Comparison of ENCODE assay signal across 38 cellular contexts in genomic region chr9:131814714-131815113, GRCh38.
"Had no signal": no experiment of that assay in that cellular context is flagged by ENCODE, and none has a peak within 500 bp of the region (broad histone marks: within the 10 kb centered on the region; RNA-seq: fewer than 3 reads in every experiment).

No MANE protein-coding gene starts in this region.

- ATAC-seq: activated CD8-positive, alpha-beta T cell treated with anti-CD3 and anti-CD28 coated beads for 36 hours; activated naive CD8-positive, alpha-beta T cell treated with anti-CD3 and anti-CD28 coated beads, Interleukin-2, amount 50 U/mL, for 24 hours; activated T-cell treated with anti-CD3 and anti-CD28 coated beads, Interleukin-2, amount 50 U/mL, for 4 hours; activated T-cell treated with anti-CD3 and anti-CD28 coated beads, Interleukin-2, amount 50 U/mL, for 72 hours; activated T-helper 17 cell treated with anti-CD3 and anti-CD28 coated beads, Interleukin-2, amount 50 U/mL, for 72 hours had no signal

- FAIRE-seq: bronchial epithelial cell, TTC549 had no signal

- H3K4me1 Mint-ChIP-seq: activated B cell treated with CpG ODN at 0.5 μM for 24 hours; activated CD4-positive, alpha-beta T cell treated with anti-CD3 and anti-CD28 coated beads, Interleukin-2, amount 10 ng/mL, durations not matched to agents 24 days and 14 days; activated naive CD8-positive, alpha-beta T cell treated with anti-CD3 and anti-CD28 coated beads, Interleukin-2, amount 10 ng/mL, durations not matched to agents 7 days and 5 days; activated naive CD8-positive, alpha-beta T cell treated with anti-CD3 and anti-CD28 coated beads, Interleukin-2, amount 50 U/mL, for 24 hours; activated T-helper 17 cell treated with anti-CD3 and anti-CD28 coated beads, Interleukin-2, amount 50 U/mL, for 72 hours; central memory CD8-positive, alpha-beta T cell had no signal

- H3K4me3 ChIP-seq: ascending aorta, cardiac muscle cell had no signal

- H3K4me3 Mint-ChIP-seq: activated B cell treated with CpG ODN at 0.5 μM for 24 hours; activated CD4-positive, alpha-beta memory T cell treated with anti-CD3 and anti-CD28 coated beads for 36 hours; activated CD4-positive, alpha-beta T cell treated with anti-CD3 and anti-CD28 coated beads, Interleukin-2, amount 10 ng/mL, durations not matched to agents 24 days and 14 days; activated CD8-positive, alpha-beta T cell treated with anti-CD3 and anti-CD28 coated beads for 36 hours; activated naive CD4-positive, alpha-beta T cell treated with anti-CD3 and anti-CD28 coated beads for 36 hours; activated naive CD8-positive, alpha-beta T cell; activated naive CD8-positive, alpha-beta T cell treated with anti-CD3 and anti-CD28 coated beads, Interleukin-2, amount 10 ng/mL, durations not matched to agents 7 days and 5 days; activated naive CD8-positive, alpha-beta T cell treated with anti-CD3 and anti-CD28 coated beads, Interleukin-2, amount 50 U/mL, for 24 hours; activated T-cell treated with anti-CD3 and anti-CD28 coated beads, Interleukin-2, amount 50 U/mL, for 4 hours; activated T-cell treated with anti-CD3 and anti-CD28 coated beads, Interleukin-2, amount 50 U/mL, for 72 hours; activated T-helper 1 cell treated with anti-CD3 and anti-CD28 coated beads, Interleukin-12 subunit alpha, Interleukin-12 subunit beta, Interleukin-2, Interleukin-4 antibody, amounts not matched to agents 30 ng/mL and 10 ng/mL and 1 ng/mL, durations not matched to agents 14 hours and 24 hours and 36 hours; activated T-helper 17 cell treated with anti-CD3 and anti-CD28 coated beads, Interleukin-2, amount 50 U/mL, for 72 hours; brain; central memory CD8-positive, alpha-beta T cell; T-helper 1 cell treated with Interleukin-12 subunit alpha and Interleukin-12 subunit beta and Interleukin-4 antibody, amounts not matched to agents 30 μg/mL and 1 μg/mL, for 36 hours; T-helper 2 cell treated with Interferon-gamma antibody and Interleukin-4, amounts not matched to agents 5 μg/mL and 100 μg/mL, for 36 hours had no signal

- H3K9me3 Mint-ChIP-seq: activated B cell treated with CpG ODN at 0.5 μM for 24 hours; activated CD4-positive, alpha-beta memory T cell treated with anti-CD3 and anti-CD28 coated beads for 36 hours; activated CD4-positive, alpha-beta T cell treated with anti-CD3 and anti-CD28 coated beads, Interleukin-2, amount 10 ng/mL, durations not matched to agents 24 days and 14 days; activated CD8-positive, alpha-beta T cell treated with anti-CD3 and anti-CD28 coated beads for 36 hours; activated naive CD4-positive, alpha-beta T cell treated with anti-CD3 and anti-CD28 coated beads for 36 hours; activated naive CD8-positive, alpha-beta T cell treated with anti-CD3 and anti-CD28 coated beads, Interleukin-2, amount 10 ng/mL, durations not matched to agents 7 days and 5 days; activated naive CD8-positive, alpha-beta T cell treated with anti-CD3 and anti-CD28 coated beads, Interleukin-2, amount 50 U/mL, for 24 hours; activated T-cell treated with anti-CD3 and anti-CD28 coated beads, Interleukin-2, amount 50 U/mL, for 4 hours; activated T-cell treated with anti-CD3 and anti-CD28 coated beads, Interleukin-2, amount 50 U/mL, for 72 hours; activated T-helper 1 cell treated with anti-CD3 and anti-CD28 coated beads, Interleukin-12 subunit alpha, Interleukin-12 subunit beta, Interleukin-2, Interleukin-4 antibody, amounts not matched to agents 30 ng/mL and 10 ng/mL and 1 ng/mL, durations not matched to agents 14 hours and 24 hours and 36 hours; activated T-helper 17 cell treated with anti-CD3 and anti-CD28 coated beads, Interleukin-2, amount 50 U/mL, for 72 hours; central memory CD8-positive, alpha-beta T cell; T-helper 1 cell treated with Interleukin-12 subunit alpha and Interleukin-12 subunit beta and Interleukin-4 antibody, amounts not matched to agents 30 μg/mL and 1 μg/mL, for 36 hours; T-helper 2 cell treated with Interferon-gamma antibody and Interleukin-4, amounts not matched to agents 5 μg/mL and 100 μg/mL, for 36 hours had no signal

- H3K36me3 ChIP-seq: ascending aorta, cardiac muscle cell had no signal

- H3K27me3 ChIP-seq: ascending aorta, cardiac muscle cell had no signal

- H3K27ac Mint-ChIP-seq: activated B cell treated with CpG ODN at 0.5 μM for 24 hours; activated CD4-positive, alpha-beta memory T cell treated with anti-CD3 and anti-CD28 coated beads for 36 hours; activated CD4-positive, alpha-beta T cell treated with anti-CD3 and anti-CD28 coated beads, Interleukin-2, amount 10 ng/mL, durations not matched to agents 24 days and 14 days; activated CD8-positive, alpha-beta T cell treated with anti-CD3 and anti-CD28 coated beads for 36 hours; activated naive CD4-positive, alpha-beta T cell treated with anti-CD3 and anti-CD28 coated beads for 36 hours; activated naive CD8-positive, alpha-beta T cell; activated naive CD8-positive, alpha-beta T cell treated with anti-CD3 and anti-CD28 coated beads, Interleukin-2, amount 10 ng/mL, durations not matched to agents 7 days and 5 days; activated naive CD8-positive, alpha-beta T cell treated with anti-CD3 and anti-CD28 coated beads, Interleukin-2, amount 50 U/mL, for 24 hours; activated T-cell treated with anti-CD3 and anti-CD28 coated beads, Interleukin-2, amount 50 U/mL, for 72 hours; activated T-helper 1 cell treated with anti-CD3 and anti-CD28 coated beads, Interleukin-12 subunit alpha, Interleukin-12 subunit beta, Interleukin-2, Interleukin-4 antibody, amounts not matched to agents 30 ng/mL and 10 ng/mL and 1 ng/mL, durations not matched to agents 14 hours and 24 hours and 36 hours; activated T-helper 17 cell treated with anti-CD3 and anti-CD28 coated beads, Interleukin-2, amount 50 U/mL, for 72 hours; T-helper 1 cell treated with Interleukin-12 subunit alpha and Interleukin-12 subunit beta and Interleukin-4 antibody, amounts not matched to agents 30 μg/mL and 1 μg/mL, for 36 hours; T-helper 2 cell treated with Interferon-gamma antibody and Interleukin-4, amounts not matched to agents 5 μg/mL and 100 μg/mL, for 36 hours had no signal

- H3K4me1 ChIP-seq: ascending aorta had no signal

- DNase-seq: activated B cell treated with CpG ODN at 0.5 μM for 24 hours; activated CD4-positive, alpha-beta memory T cell treated with anti-CD3 and anti-CD28 coated beads for 36 hours; activated CD4-positive, alpha-beta T cell treated with anti-CD3 and anti-CD28 coated beads for 4 hours; activated CD4-positive, alpha-beta T cell treated with anti-CD3 and anti-CD28 coated beads, Interleukin-2, amount 10 ng/mL, durations not matched to agents 24 days and 14 days; activated CD4-positive, alpha-beta T cell treated with anti-CD3 and anti-CD28 coated beads, Interleukin-2, amount 50 U/mL, for 1 hour; activated CD4-positive, alpha-beta T cell treated with anti-CD3 and anti-CD28 coated beads, Interleukin-2, amount 50 U/mL, for 4 hours; activated CD4-positive, CD25-positive, alpha-beta regulatory T cell treated with anti-CD3 and anti-CD28 coated beads, Interleukin-2, amount 50 U/mL, for 72 hours; activated CD8-positive, alpha-beta memory T cell treated with anti-CD3 and anti-CD28 coated beads, Interleukin-2, amount 50 U/mL, for 4 hours; activated CD8-positive, alpha-beta T cell treated with anti-CD3 and anti-CD28 coated beads for 36 hours; activated effector memory CD4-positive, alpha-beta T cell treated with anti-CD3 and anti-CD28 coated beads, Interleukin-2, amount 50 U/mL, for 16 hours; activated gamma-delta T cell treated with Interleukin-2 at 50 U/mL for 16 hours; activated naive CD4-positive, alpha-beta T cell; activated naive CD4-positive, alpha-beta T cell treated with anti-CD3 and anti-CD28 coated beads for 36 hours; activated naive CD4-positive, alpha-beta T cell treated with anti-CD3 and anti-CD28 coated beads, Interleukin-2, amount 50 U/mL, for 16 hours; activated naive CD8-positive, alpha-beta T cell treated with anti-CD3 and anti-CD28 coated beads, Interleukin-2, amount 10 ng/mL, durations not matched to agents 7 days and 5 days; activated naive CD8-positive, alpha-beta T cell treated with anti-CD3 and anti-CD28 coated beads, Interleukin-2, amount 50 U/mL, for 24 hours; activated T-cell treated with anti-CD3 and anti-CD28 coated beads for 4 hours; activated T-cell treated with anti-CD3 and anti-CD28 coated beads, Interleukin-2, amount 50 U/mL, for 1 hour; activated T-cell treated with anti-CD3 and anti-CD28 coated beads, Interleukin-2, amount 50 U/mL, for 4 hours; activated T-cell treated with anti-CD3 and anti-CD28 coated beads, Interleukin-2, amount 50 U/mL, for 72 hours; amygdala; anterior cingulate cortex; caudate nucleus; T-helper 1 cell; T-helper 2 cell; T-helper 9 cell had no signal

- H3K9me3 ChIP-seq: ascending aorta had no signal

- H3K36me3 Mint-ChIP-seq: activated CD4-positive, alpha-beta memory T cell treated with anti-CD3 and anti-CD28 coated beads for 36 hours; activated naive CD8-positive, alpha-beta T cell; activated naive CD8-positive, alpha-beta T cell treated with anti-CD3 and anti-CD28 coated beads, Interleukin-2, amount 10 ng/mL, durations not matched to agents 7 days and 5 days; brain had no signal

- H3K27ac ChIP-seq: ascending aorta, cardiac muscle cell, VCaP had no signal
